Comparison of ENCODE assay signal across 22 cellular contexts in the genomic region with DNA sequence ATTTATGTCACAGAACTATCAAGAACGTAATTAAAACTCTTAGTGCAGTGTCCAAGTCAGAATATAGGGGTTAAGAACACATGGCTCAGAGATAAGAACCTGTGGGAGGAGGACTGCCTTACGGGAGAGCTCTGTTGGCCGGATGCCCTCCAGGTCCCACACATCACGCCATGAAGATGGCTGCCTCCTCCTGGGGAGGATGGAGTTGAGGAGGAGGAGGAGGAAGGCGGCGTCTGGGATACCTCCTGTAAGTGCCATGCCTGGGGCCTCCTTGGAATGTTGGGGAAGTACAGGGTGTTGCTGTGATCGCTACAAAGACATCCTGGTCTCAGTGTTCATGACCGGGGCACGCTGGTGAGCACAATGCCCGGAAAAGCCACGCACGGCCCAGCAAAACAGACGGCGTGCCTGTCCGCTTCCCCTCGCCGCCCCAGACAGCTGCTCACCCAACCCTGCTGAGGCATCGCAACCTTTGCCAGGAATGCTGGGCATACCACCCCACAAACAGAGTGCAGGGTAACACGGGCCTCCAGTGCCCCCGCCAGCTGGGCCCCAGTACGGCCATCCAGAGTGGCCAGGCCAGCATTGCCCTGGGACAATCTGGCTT. TPM values are rescaled to one million over a fixed set of nuclear protein-coding genes. Genes with fewer than 3 reads are reported as not detected.
DNase-seq lines count a peak whose midpoint lies in the region; ATAC-seq and TF ChIP-seq lines count a peak whose summit lies in the region.
"Had no signal": no experiment of that assay in that cellular context is flagged by ENCODE, and none has a peak within 500 bp of the region (broad histone marks: within the 10 kb centered on the region; RNA-seq: fewer than 3 reads in every experiment).

No MANE protein-coding gene starts in this region.

- DNase-seq in NCI-H226: peak; percentile 92
- no peak for DNase-seq in lung (ENCODE audit: low spot score)
- DNase-seq in spleen: no peak
- no peak for DNase-seq in MV-4-11 (lab: John Stamatoyannopoulos, UW)
- DNase-seq in T-cell: no peak
- no peak for DNase-seq in activated naive CD4-positive, alpha-beta T cell treated with Interleukin-2 at 50 U/mL for 16 hours
- DNase-seq: activated naive CD4-positive, alpha-beta T cell; CD4-positive, CD25-positive, alpha-beta regulatory T cell; DMS79; hypothalamus; NCI-H187; NCI-H510A; SIG-M5; stimulated activated CD4-positive, alpha-beta T cell treated with anti-CD3 and anti-CD28 coated beads, Interleukin-4, amount 100 ng/mL, for 4 hours; T-helper 17 cell had no signal

- no peak overlapping the region for H3K4me3 Mint-ChIP-seq in T-cell
- H3K4me3 Mint-ChIP-seq: CD4-positive, CD25-positive, alpha-beta regulatory T cell; nephron; T-helper 17 cell had no signal

- H3K4me3 ChIP-seq in gastroesophageal sphincter: no peak overlapping the region
- no peak overlapping the region for H3K4me3 ChIP-seq in lung
- no peak overlapping the region for H3K4me3 ChIP-seq in spleen
- H3K4me3 ChIP-seq: A549, thoracic aorta had no signal

- H3K9me3 Mint-ChIP-seq in T-cell: no peaks in the 10 kb centered on the region

- 71 to 100% methylated on average over 2 to 5 of the region's 21 CpGs for WGBS in gastroesophageal sphincter (ENCODE audit: low coverage in 1 of 2), 2 donors
- WGBS in lung, 2 donors: 75 to 78% methylated on average over 21 of the region's 21 CpGs
- WGBS in spleen, 5 donors: 78 to 88% (median 83%) methylated on average over 7 to 21 of the region's 21 CpGs

- peak; percentile 79 for ATAC-seq in gastroesophageal sphincter
- ATAC-seq in lung (ENCODE audit: insufficient read depth, low FRiP score): no peak
- ATAC-seq in GM18861 (IDR thresholded peaks at IDR 0.05; ENCODE audit: unreplicated experiment): no peak
- ATAC-seq in T-cell (replicated peaks in 1 of 4): no peak
- ATAC-seq: A549, HCT116, T-helper 17 cell had no signal

- H3K27ac ChIP-seq in gastroesophageal sphincter (peak overlapping the region in 3 of 4 donors; percentile 35 to 66 (median 42)), lung (ENCODE audit: low read depth in 1 of 2, low read length in 1 of 2) (peak overlapping the region; percentile 43 to 70), spleen (peak overlapping the region in 7 of 8 donors; percentile 19 to 75 (median 61))
- H3K27ac ChIP-seq: A549, thoracic aorta had no signal

- POLR2A ChIA-PET in T-cell (lab: Charles Lee): no interaction called here

- H3K36me3 ChIP-seq in gastroesophageal sphincter (no peaks in the 10 kb centered on the region), lung (ENCODE audit: control insufficient read depth in 2 of 2, insufficient read depth in 2 of 2, low read length in 2 of 2) (no peaks in the 10 kb centered on the region), spleen (no peaks in the 10 kb centered on the region)
- H3K36me3 ChIP-seq: thoracic aorta had no signal

- no peak overlapping the region for H3K27ac Mint-ChIP-seq in T-cell
- H3K27ac Mint-ChIP-seq: nephron, T-helper 17 cell had no signal

- peaks cover 0 to 6% of the 10 kb centered on the region in 2 donors for H3K27me3 Mint-ChIP-seq in T-cell

- H3K9me3 ChIP-seq in gastroesophageal sphincter (no peaks in the 10 kb centered on the region), lung (ENCODE audit: control insufficient read depth in 2 of 2, insufficient read depth in 1 of 2, low read length in 1 of 2) (no peaks in the 10 kb centered on the region), spleen (no peaks in the 10 kb centered on the region)
- H3K9me3 ChIP-seq: A549, thoracic aorta had no signal

- peak in 2 of 4 experiments; percentile 8 for TF ChIP-seq CTCF in gastroesophageal sphincter (IDR thresholded peaks at IDR 0.05)
- TF ChIP-seq CTCF in lung (IDR thresholded peaks at IDR 0.05; ENCODE audit: control extremely low read depth, extremely low read depth): no peak
- no peak for TF ChIP-seq CTCF in spleen (IDR thresholded peaks at IDR 0.05 in 8 of 11, conservative IDR thresholded peaks at IDR 0.05 in 3 of 11)

- intact Hi-C loops in spleen (cut with DNase I; ENCODE audit: low total_unique reads): no loop called here

- CTCF ChIA-PET in T-cell (lab: Charles Lee): no interaction called here

- H3K4me1 ChIP-seq in gastroesophageal sphincter (peaks cover 0 to 19% (median 9%) of the 10 kb centered on the region in 3 donors), lung (ENCODE audit: control insufficient read depth in 2 of 2, insufficient read depth in 2 of 2, low read length in 2 of 2) (peaks cover 9 to 13% of the 10 kb centered on the region in 2 donors), spleen (peaks cover 5 to 31% (median 19%) of the 10 kb centered on the region in 6 donors)

- H3K27me3 ChIP-seq in gastroesophageal sphincter: no peaks in the 10 kb centered on the region
- H3K27me3 ChIP-seq in lung (ENCODE audit: control insufficient read depth, insufficient read depth): no peaks in the 10 kb centered on the region
- no peaks in the 10 kb centered on the region for H3K27me3 ChIP-seq in spleen (replicated peaks in 1 of 7)

- H3K4me1 Mint-ChIP-seq in T-cell: peaks cover 27 to 33% (median 28%) of the 10 kb centered on the region in 3 donors

- TF ChIP-seq EP300 in gastroesophageal sphincter (IDR thresholded peaks at IDR 0.05): peak; percentile 23

- no peaks in the 10 kb centered on the region for H3K36me3 Mint-ChIP-seq in T-cell
- H3K36me3 Mint-ChIP-seq: CD4-positive, CD25-positive, alpha-beta regulatory T cell had no signal

- TF ChIP-seq POLR2A in gastroesophageal sphincter (IDR thresholded peaks at IDR 0.05) (no peak), spleen (IDR thresholded peaks at IDR 0.05) (no peak)

RNA-seq across cellular contexts. Expression of gene CD9, which starts 28.7 kb away (rescaled TPM):
- 100 to 1,000 TPM; 379 to 558 (median 468) TPM for total RNA-seq in gastroesophageal sphincter
- total RNA-seq in lung: 100 to 1,000 TPM; 240 to 406 TPM
- polyA plus RNA-seq in lung: 100 to 1,000 TPM; 352 to 425 TPM
- 100 to 1,000 TPM in 1 of 7 donors, 10 to 100 TPM in 6; 50.0 to 113 (median 75.7) TPM for total RNA-seq in spleen
- polyA plus RNA-seq in spleen: 10 to 100 TPM; 16.2 to 87.4 (median 50.6) TPM
- 1 to 10 TPM; 2.6 to 5.7 (median 3.3) TPM for total RNA-seq in T-cell

RNA-seq across cellular contexts. Expression of gene VWF, which starts 47.0 kb away (rescaled TPM):
- total RNA-seq in gastroesophageal sphincter (100 to 1,000 TPM in 3 of 4 donors, 10 to 100 TPM in 1; 94.3 to 261 (median 162) TPM), lung (100 to 1,000 TPM; 272 to 285 TPM), spleen (100 to 1,000 TPM; 272 to 957 (median 395) TPM), T-cell (under 1 TPM in 4 of 5 donors, not detected in 1; 0.13 to 0.90 (median 0.74) TPM)
- polyA plus RNA-seq in lung (100 to 1,000 TPM in 1 of 2 donors, 10 to 100 TPM in 1; 65.6 to 226 TPM), spleen (10 to 100 TPM; 12.9 to 38.6 (median 15.5) TPM)
- total RNA-seq: HT1080 had no signal
- polyA plus RNA-seq: CD4-positive, CD25-positive, alpha-beta regulatory T cell had no signal

Comparison
In these comparisons a context has a peak if more than half of its experiments do, and no peak if none do; other contexts are left out.
1. RNA of gene CD9, which starts 28.7 kb away (total RNA-seq): 379 to 558 TPM in gastroesophageal sphincter, 240 to 406 TPM in lung and 50.0 to 113 TPM in spleen; 2.6 to 5.7 TPM in T-cell; every median in the first group is over 4 times any median in the second.
2. RNA of gene VWF, which starts 47.0 kb away (total RNA-seq): 272 to 957 TPM in spleen, 272 to 285 TPM in lung and 94.3 to 261 TPM in gastroesophageal sphincter; 0.13 to 0.90 TPM in T-cell; every median in the first group is over 10 times any median in the second.
3. Peak in every context shown above with its lines, with median percentiles within 50 percentile points of each other: H3K27ac ChIP-seq.